8 cellular contexts compared by ENCODE assay signal in genomic region chr19:10270616-10271394, GRCh38. TPM values are rescaled to one million over a fixed set of nuclear protein-coding genes. Genes with fewer than 3 reads are reported as not detected.
DNase-seq lines count a peak whose midpoint lies in the region; ATAC-seq and TF ChIP-seq lines count a peak whose summit lies in the region.

Gene ICAM1, plus strand, starts transcription at chr19:10271120. Its CDS starts 40 bp downstream, at chr19:10271160.

- no peaks in the 10 kb centered on the region for H3K9me3 ChIP-seq in body of pancreas

- no peak within 1 kb of the TSS for H3K4me3 ChIP-seq in body of pancreas

- 3% methylated on average over 8 to 51 of the region's 51 CpGs for WGBS in body of pancreas, 2 donors

- H3K4me3 Mint-ChIP-seq in CD14-positive monocyte (peak within 1 kb of the TSS; percentile 88 to 93), IgD-negative memory B cell (peak within 1 kb of the TSS; percentile 84 to 95 (median 90))

- peak; percentile 93 for DNase-seq in CD14-positive monocyte (ENCODE audit: low spot score)
- DNase-seq in UCSD-AML1 (lab: John Stamatoyannopoulos, UW; ENCODE audit: unreplicated experiment): peak; percentile 86
- DNase-seq in body of pancreas: peak; percentile 59 to 83 (median 65)
- peak; percentile 79 for DNase-seq in islet precursor cell
- peak; percentile 85 for DNase-seq in stimulated activated CD4-positive, alpha-beta T cell treated with anti-CD3 and anti-CD28 coated beads, Interleukin-15, amount 100 ng/mL, for 24 hours
- DNase-seq in NCI-H446 treated with DMSO at 0.1 percent for 48 hours (lab: John Stamatoyannopoulos, UW): no peak

- peaks cover 2 to 4% (median 3%) of the 10 kb centered on the region in 3 donors for H3K27me3 Mint-ChIP-seq in CD14-positive monocyte (ENCODE audit: low read depth in 3 of 3)
- no peaks in the 10 kb centered on the region for H3K27me3 Mint-ChIP-seq in IgD-negative memory B cell

- peaks cover 41% of the 10 kb centered on the region for H3K4me1 Mint-ChIP-seq in CD14-positive monocyte
- H3K4me1 Mint-ChIP-seq in IgD-negative memory B cell: peaks cover 18 to 36% (median 19%) of the 10 kb centered on the region in 3 donors

- H3K4me1 ChIP-seq in body of pancreas: peaks cover 23% of the 10 kb centered on the region

- H3K9me3 Mint-ChIP-seq in CD14-positive monocyte (peaks cover 0 to 2% (median 0%) of the 10 kb centered on the region in 7 donors), IgD-negative memory B cell (no peaks in the 10 kb centered on the region)

- H3K36me3 Mint-ChIP-seq in CD14-positive monocyte (peaks cover 20 to 41% of the 10 kb centered on the region in 2 donors), IgD-negative memory B cell (peaks cover 3% of the 10 kb centered on the region)

- no peaks in the 10 kb centered on the region for H3K36me3 ChIP-seq in body of pancreas (replicated peaks in 1 of 2; ENCODE audit: insufficient read depth in 1 of 2, low read depth in 2 of 2)

- TF ChIP-seq POLR2A in body of pancreas (IDR thresholded peaks at IDR 0.05): peak; percentile 24 to 78 (median 73)

- ATAC-seq in GM19372 (IDR thresholded peaks at IDR 0.05; ENCODE audit: low read depth, unreplicated experiment) (peak; percentile 45), body of pancreas (peak; percentile 64)

- TF ChIP-seq CTCF in CD14-positive monocyte (IDR thresholded peaks at IDR 0.05) (peak; percentile 14), body of pancreas (IDR thresholded peaks at IDR 0.05) (peak in 2 of 7 experiments; percentile 11 to 14)

- intact Hi-C loops in CD14-positive monocyte (cut with micrococcal nuclease) (loop anchor here (2.0 to 5.0 kb wide), 3 partner anchors 61 to 110 kb away; partner anchors contain the start of genes RAVER1 (in 2 of the 2) and TYK2 (in 1 of the 2)), body of pancreas (cut with DNase I) (loop anchor here (2.0 kb wide), 1 partner anchor 116 kb away; no protein-coding TSS in a partner anchor)

- peaks cover 0 to 10% of the 10 kb centered on the region in 2 donors for H3K27me3 ChIP-seq in body of pancreas

- H3K27ac Mint-ChIP-seq in CD14-positive monocyte: peak within 1 kb of the TSS; percentile 97 to 99 (median 98)
- peak within 1 kb of the TSS; percentile 97 to 99 (median 98) for H3K27ac Mint-ChIP-seq in IgD-negative memory B cell

- H3K27ac ChIP-seq in body of pancreas: peak within 1 kb of the TSS; percentile 10 to 85 (median 44)

RNA-seq across cellular contexts. Expression of gene ICAM1, which starts in this region (rescaled TPM):
- 10 to 100 TPM; 21.6 to 40.8 TPM for polyA plus RNA-seq in CD14-positive monocyte
- polyA plus RNA-seq in IgD-negative memory B cell: 9.2 TPM
- 10 to 100 TPM in 1 of 2 donors, 1 to 10 TPM in 1; 7.3 to 68.9 TPM for total RNA-seq in body of pancreas
